ENCODE assay signal across 1 cellular context in the genomic region with DNA sequence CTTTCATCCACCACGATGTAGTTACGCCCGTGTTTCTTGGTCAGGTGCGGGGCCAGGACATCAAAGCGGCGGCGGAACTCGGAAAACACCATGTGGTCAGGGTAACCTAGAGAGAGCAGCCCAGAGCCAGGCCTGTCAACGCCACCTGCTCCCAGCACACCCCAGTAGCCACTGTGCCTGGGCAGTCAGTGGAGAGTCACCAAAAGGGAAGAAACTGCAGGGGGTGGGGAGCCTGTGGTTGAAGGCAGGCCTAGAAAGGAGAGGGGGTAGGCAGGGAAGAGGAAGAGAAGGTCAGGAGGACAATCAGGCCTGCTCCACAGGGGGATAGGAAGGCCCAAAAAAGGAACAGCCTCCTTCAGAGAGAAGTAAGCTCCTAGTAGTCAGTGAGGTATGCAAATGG.
TF ChIP-seq lines count a peak whose summit lies in the region.

No MANE protein-coding gene starts in this region.

TF ChIP-seq in WTC11, 78 proteins besides CTCF, POLR2A, EP300 and RAD21 (continued from another document):
- TF ChIP-seq E2F4 (CRISPR knock-in tag; IDR thresholded peaks at IDR 0.05; ENCODE audit: borderline replicate concordance, low read depth), result no peak
- TF ChIP-seq, protein P1, sequence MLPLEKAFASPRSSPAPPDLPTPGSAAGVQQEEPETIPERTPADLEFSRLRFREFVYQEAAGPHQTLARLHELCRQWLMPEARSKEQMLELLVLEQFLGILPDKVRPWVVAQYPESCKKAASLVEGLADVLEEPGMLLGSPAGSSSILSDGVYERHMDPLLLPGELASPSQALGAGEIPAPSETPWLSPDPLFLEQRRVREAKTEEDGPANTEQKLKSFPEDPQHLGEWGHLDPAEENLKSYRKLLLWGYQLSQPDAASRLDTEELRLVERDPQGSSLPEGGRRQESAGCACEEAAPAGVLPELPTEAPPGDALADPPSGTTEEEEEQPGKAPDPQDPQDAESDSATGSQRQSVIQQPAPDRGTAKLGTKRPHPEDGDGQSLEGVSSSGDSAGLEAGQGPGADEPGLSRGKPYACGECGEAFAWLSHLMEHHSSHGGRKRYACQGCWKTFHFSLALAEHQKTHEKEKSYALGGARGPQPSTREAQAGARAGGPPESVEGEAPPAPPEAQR (CRISPR knock-in tag; IDR thresholded peaks at IDR 0.05), result no peak
- TF ChIP-seq ZNF317 (CRISPR knock-in tag; IDR thresholded peaks at IDR 0.05; ENCODE audit: borderline replicate concordance, low read depth), result no peak
- TF ChIP-seq SMAD4 (CRISPR knock-in tag; IDR thresholded peaks at IDR 0.05), result no peak
- TF ChIP-seq ESRRA (CRISPR knock-in tag; IDR thresholded peaks at IDR 0.05; ENCODE audit: borderline replicate concordance), result no peak
- TF ChIP-seq, protein P2, sequence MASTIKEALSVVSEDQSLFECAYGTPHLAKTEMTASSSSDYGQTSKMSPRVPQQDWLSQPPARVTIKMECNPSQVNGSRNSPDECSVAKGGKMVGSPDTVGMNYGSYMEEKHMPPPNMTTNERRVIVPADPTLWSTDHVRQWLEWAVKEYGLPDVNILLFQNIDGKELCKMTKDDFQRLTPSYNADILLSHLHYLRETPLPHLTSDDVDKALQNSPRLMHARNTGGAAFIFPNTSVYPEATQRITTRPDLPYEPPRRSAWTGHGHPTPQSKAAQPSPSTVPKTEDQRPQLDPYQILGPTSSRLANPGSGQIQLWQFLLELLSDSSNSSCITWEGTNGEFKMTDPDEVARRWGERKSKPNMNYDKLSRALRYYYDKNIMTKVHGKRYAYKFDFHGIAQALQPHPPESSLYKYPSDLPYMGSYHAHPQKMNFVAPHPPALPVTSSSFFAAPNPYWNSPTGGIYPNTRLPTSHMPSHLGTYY (CRISPR knock-in tag; IDR thresholded peaks at IDR 0.05), result no peak
- no peak for TF ChIP-seq AFF4 (CRISPR knock-in tag; IDR thresholded peaks at IDR 0.05; ENCODE audit: borderline replicate concordance)
- no peak for TF ChIP-seq ZNF219 (CRISPR knock-in tag; IDR thresholded peaks at IDR 0.05; ENCODE audit: borderline replicate concordance)
- no peak for TF ChIP-seq ATF2 (CRISPR knock-in tag; IDR thresholded peaks at IDR 0.05; ENCODE audit: borderline replicate concordance, low read depth)
- TF ChIP-seq PRRX2 (CRISPR knock-in tag; IDR thresholded peaks at IDR 0.05), result no peak
- no peak for TF ChIP-seq ETV6 (CRISPR knock-in tag; IDR thresholded peaks at IDR 0.05)
- TF ChIP-seq, protein P3, sequence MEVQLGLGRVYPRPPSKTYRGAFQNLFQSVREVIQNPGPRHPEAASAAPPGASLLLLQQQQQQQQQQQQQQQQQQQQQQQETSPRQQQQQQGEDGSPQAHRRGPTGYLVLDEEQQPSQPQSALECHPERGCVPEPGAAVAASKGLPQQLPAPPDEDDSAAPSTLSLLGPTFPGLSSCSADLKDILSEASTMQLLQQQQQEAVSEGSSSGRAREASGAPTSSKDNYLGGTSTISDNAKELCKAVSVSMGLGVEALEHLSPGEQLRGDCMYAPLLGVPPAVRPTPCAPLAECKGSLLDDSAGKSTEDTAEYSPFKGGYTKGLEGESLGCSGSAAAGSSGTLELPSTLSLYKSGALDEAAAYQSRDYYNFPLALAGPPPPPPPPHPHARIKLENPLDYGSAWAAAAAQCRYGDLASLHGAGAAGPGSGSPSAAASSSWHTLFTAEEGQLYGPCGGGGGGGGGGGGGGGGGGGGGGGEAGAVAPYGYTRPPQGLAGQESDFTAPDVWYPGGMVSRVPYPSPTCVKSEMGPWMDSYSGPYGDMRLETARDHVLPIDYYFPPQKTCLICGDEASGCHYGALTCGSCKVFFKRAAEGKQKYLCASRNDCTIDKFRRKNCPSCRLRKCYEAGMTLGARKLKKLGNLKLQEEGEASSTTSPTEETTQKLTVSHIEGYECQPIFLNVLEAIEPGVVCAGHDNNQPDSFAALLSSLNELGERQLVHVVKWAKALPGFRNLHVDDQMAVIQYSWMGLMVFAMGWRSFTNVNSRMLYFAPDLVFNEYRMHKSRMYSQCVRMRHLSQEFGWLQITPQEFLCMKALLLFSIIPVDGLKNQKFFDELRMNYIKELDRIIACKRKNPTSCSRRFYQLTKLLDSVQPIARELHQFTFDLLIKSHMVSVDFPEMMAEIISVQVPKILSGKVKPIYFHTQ (CRISPR knock-in tag; IDR thresholded peaks at IDR 0.05), result no peak
- TF ChIP-seq, protein P4, sequence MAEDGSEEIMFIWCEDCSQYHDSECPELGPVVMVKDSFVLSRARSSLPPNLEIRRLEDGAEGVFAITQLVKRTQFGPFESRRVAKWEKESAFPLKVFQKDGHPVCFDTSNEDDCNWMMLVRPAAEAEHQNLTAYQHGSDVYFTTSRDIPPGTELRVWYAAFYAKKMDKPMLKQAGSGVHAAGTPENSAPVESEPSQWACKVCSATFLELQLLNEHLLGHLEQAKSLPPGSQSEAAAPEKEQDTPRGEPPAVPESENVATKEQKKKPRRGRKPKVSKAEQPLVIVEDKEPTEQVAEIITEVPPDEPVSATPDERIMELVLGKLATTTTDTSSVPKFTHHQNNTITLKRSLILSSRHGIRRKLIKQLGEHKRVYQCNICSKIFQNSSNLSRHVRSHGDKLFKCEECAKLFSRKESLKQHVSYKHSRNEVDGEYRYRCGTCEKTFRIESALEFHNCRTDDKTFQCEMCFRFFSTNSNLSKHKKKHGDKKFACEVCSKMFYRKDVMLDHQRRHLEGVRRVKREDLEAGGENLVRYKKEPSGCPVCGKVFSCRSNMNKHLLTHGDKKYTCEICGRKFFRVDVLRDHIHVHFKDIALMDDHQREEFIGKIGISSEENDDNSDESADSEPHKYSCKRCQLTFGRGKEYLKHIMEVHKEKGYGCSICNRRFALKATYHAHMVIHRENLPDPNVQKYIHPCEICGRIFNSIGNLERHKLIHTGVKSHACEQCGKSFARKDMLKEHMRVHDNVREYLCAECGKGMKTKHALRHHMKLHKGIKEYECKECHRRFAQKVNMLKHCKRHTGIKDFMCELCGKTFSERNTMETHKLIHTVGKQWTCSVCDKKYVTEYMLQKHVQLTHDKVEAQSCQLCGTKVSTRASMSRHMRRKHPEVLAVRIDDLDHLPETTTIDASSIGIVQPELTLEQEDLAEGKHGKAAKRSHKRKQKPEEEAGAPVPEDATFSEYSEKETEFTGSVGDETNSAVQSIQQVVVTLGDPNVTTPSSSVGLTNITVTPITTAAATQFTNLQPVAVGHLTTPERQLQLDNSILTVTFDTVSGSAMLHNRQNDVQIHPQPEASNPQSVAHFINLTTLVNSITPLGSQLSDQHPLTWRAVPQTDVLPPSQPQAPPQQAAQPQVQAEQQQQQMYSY (CRISPR knock-in tag; IDR thresholded peaks at IDR 0.05), result no peak
- TF ChIP-seq GRHL2 (CRISPR knock-in tag; IDR thresholded peaks at IDR 0.05; ENCODE audit: insufficient replicate concordance, severe bottlenecking), result no peak
